Comparison of ENCODE assay signal across 15 cellular contexts in genomic region chr14:83975435-83976222, GRCh38.
DNase-seq lines count a peak whose midpoint lies in the region; ATAC-seq and TF ChIP-seq lines count a peak whose summit lies in the region.
"Had no signal": no experiment of that assay in that cellular context is flagged by ENCODE, and none has a peak within 500 bp of the region (broad histone marks: within the 10 kb centered on the region; RNA-seq: fewer than 3 reads in every experiment).

No MANE protein-coding gene starts in this region.

- no peak overlapping the region for H4K91ac ChIP-seq in mesenchymal stem cell (ENCODE audit: low read length)

- no peak overlapping the region for H2BK120ac ChIP-seq in mesenchymal stem cell (ENCODE audit: low read depth, low read length)

- H3K4me1 ChIP-seq in mesenchymal stem cell (ENCODE audit: control insufficient read depth, insufficient read depth, low read depth, low read length) (no peaks in the 10 kb centered on the region), thoracic aorta (ENCODE audit: control insufficient read depth in 1 of 2, low read depth in 2 of 2) (peaks cover 4 to 18% of the 10 kb centered on the region in 2 donors)

- no peak overlapping the region for H3K4me3 ChIP-seq in fibroblast of pulmonary artery (replicated peaks; ENCODE audit: low read depth, low read length)
- H3K4me3 ChIP-seq in mesenchymal stem cell (ENCODE audit: insufficient read depth in 1 of 2, low read depth in 1 of 2, low read length in 2 of 2): no peak overlapping the region
- no peak overlapping the region for H3K4me3 ChIP-seq in thoracic aorta
- H3K4me3 ChIP-seq: thyroid gland had no signal

- H2BK12ac ChIP-seq in mesenchymal stem cell (ENCODE audit: low read length in 2 of 2): peak overlapping the region in 1 of 2 experiments; percentile 41

- H4K8ac ChIP-seq in mesenchymal stem cell (ENCODE audit: low read length): no peak overlapping the region

- H2BK15ac ChIP-seq in mesenchymal stem cell (ENCODE audit: low read depth, poor library complexity, severe bottlenecking): no peak overlapping the region

- H3K79me1 ChIP-seq in mesenchymal stem cell (replicated peaks; ENCODE audit: low read length, poor library complexity, severe bottlenecking): no peaks in the 10 kb centered on the region

- H2AFZ ChIP-seq in mesenchymal stem cell (ENCODE audit: low read depth, low read length): no peak overlapping the region

- no peak overlapping the region for H3K23ac ChIP-seq in mesenchymal stem cell (ENCODE audit: low read length in 2 of 2)

- no peak overlapping the region for H2AK5ac ChIP-seq in mesenchymal stem cell (ENCODE audit: low read length, severe bottlenecking)

- H3K9ac ChIP-seq in mesenchymal stem cell (ENCODE audit: low read length): no peak overlapping the region

- no peak overlapping the region for H3K14ac ChIP-seq in mesenchymal stem cell (ENCODE audit: low read length in 2 of 2)

- no peaks in the 10 kb centered on the region for H3K27me3 ChIP-seq in mesenchymal stem cell (ENCODE audit: control insufficient read depth in 1 of 2, insufficient read depth in 1 of 2, low read length in 2 of 2)
- no peaks in the 10 kb centered on the region for H3K27me3 ChIP-seq in thoracic aorta (replicated peaks; ENCODE audit: insufficient read depth)
- H3K27me3 ChIP-seq: thyroid gland had no signal

- 48% methylated on average over 4 of the region's 7 CpGs for WGBS in mesenchymal stem cell

- DNase-seq in NCI-H146 (lab: John Stamatoyannopoulos, UW): peak; percentile 5
- DNase-seq in NCI-H146 treated with DMSO at 0.1 percent for 48 hours (lab: John Stamatoyannopoulos, UW; ENCODE audit: unreplicated experiment): no peak
- DNase-seq in fibroblast of pulmonary artery (ENCODE audit: low read depth): peak; percentile 18
- DNase-seq in mesenchymal stem cell: peak; percentile 33
- DNase-seq in thoracic aorta (ENCODE audit: low spot score): peak; percentile 11
- DNase-seq in NCI-H2196 (lab: John Stamatoyannopoulos, UW; ENCODE audit: unreplicated experiment): no peak
- no peak for DNase-seq in NCI-H774 (lab: John Stamatoyannopoulos, UW)
- DNase-seq: activated T-cell treated with anti-CD3 and anti-CD28 coated beads for 4 hours, amygdala, NCI-H2171 treated with DMSO at 0.1 percent for 48 hours, small intestine, T-cell had no signal

- H3K4me2 ChIP-seq in mesenchymal stem cell (ENCODE audit: low read length, poor library complexity, severe bottlenecking): no peak overlapping the region

- ATAC-seq in thoracic aorta (ENCODE audit: insufficient number of reproducible peaks, low FRiP score, low read depth): no peak
- no peak for ATAC-seq in HG03520 (IDR thresholded peaks at IDR 0.05; ENCODE audit: unreplicated experiment)
- ATAC-seq: T-cell had no signal

- H3K18ac ChIP-seq in mesenchymal stem cell (ENCODE audit: low read depth in 1 of 2, low read length in 2 of 2): no peak overlapping the region

- H2BK5ac ChIP-seq in mesenchymal stem cell (ENCODE audit: low read depth, low read length, poor library complexity, severe bottlenecking): no peak overlapping the region

- no peaks in the 10 kb centered on the region for H3K9me3 ChIP-seq in mesenchymal stem cell (ENCODE audit: control insufficient read depth, low read length)
- H3K9me3 ChIP-seq in thoracic aorta: no peaks in the 10 kb centered on the region
- H3K9me3 ChIP-seq: thyroid gland had no signal

- no peak overlapping the region for H3K27ac ChIP-seq in mesenchymal stem cell (ENCODE audit: low read length, poor library complexity, severe bottlenecking)
- H3K27ac ChIP-seq in thoracic aorta: no peak overlapping the region
- H3K27ac ChIP-seq: 22Rv1, thyroid gland had no signal

- no peaks in the 10 kb centered on the region for H3K36me3 ChIP-seq in mesenchymal stem cell (ENCODE audit: control insufficient read depth in 1 of 2, insufficient read depth in 2 of 2, low read depth in 1 of 2, low read length in 2 of 2)
- no peaks in the 10 kb centered on the region for H3K36me3 ChIP-seq in thoracic aorta
- H3K36me3 ChIP-seq: thyroid gland had no signal

- H3K4ac ChIP-seq in mesenchymal stem cell (ENCODE audit: low read depth in 1 of 2, low read length in 2 of 2): no peak overlapping the region

- no peak for TF ChIP-seq CTCF in fibroblast of pulmonary artery (IDR thresholded peaks at IDR 0.05; ENCODE audit: low read length, missing control alignments)
- no peak for TF ChIP-seq CTCF in thoracic aorta (IDR thresholded peaks at IDR 0.05)

Comparison
In these comparisons a context has a peak if more than half of its experiments do, and no peak if none do; other contexts are left out.
1. DNase-seq: peak in NCI-H146 (single experiment), fibroblast of pulmonary artery (single experiment), mesenchymal stem cell (single experiment) and thoracic aorta (single experiment); none in NCI-H146 treated with DMSO at 0.1 percent for 48 hours (single experiment), NCI-H2196 (single experiment) and NCI-H774 (single experiment).